In genomic region chr2:132391381-132391780, GRCh38 we compare ENCODE assay signal across 27 cellular contexts. TPM values are rescaled to one million over a fixed set of nuclear protein-coding genes. Genes with fewer than 3 reads are reported as not detected.
"Had no signal": no experiment of that assay in that cellular context is flagged by ENCODE, and none has a peak within 500 bp of the region (broad histone marks: within the 10 kb centered on the region; RNA-seq: fewer than 3 reads in every experiment).

No MANE protein-coding gene starts in this region.

- ATAC-seq: activated CD4-positive, alpha-beta T cell treated with anti-CD3 and anti-CD28 coated beads for 36 hours; activated CD4-positive, CD25-positive, alpha-beta regulatory T cell treated with anti-CD3 and anti-CD28 coated beads, Interleukin-2, amount 50 U/mL, for 24 hours; activated CD8-positive, alpha-beta T cell treated with anti-CD3 and anti-CD28 coated beads, Interleukin-2, amount 10 ng/mL, durations not matched to agents 7 days and 5 days; Panc1 had no signal

- H3K9me3 ChIP-seq: ascending aorta, MG63, SJCRH30 had no signal

- DNase-seq: activated CD4-positive, alpha-beta T cell treated with anti-CD3 and anti-CD28 coated beads for 36 hours; activated CD4-positive, alpha-beta T cell treated with anti-CD3 and anti-CD28 coated beads, Interleukin-2, amount 10 ng/mL, durations not matched to agents 7 days and 5 days; activated CD4-positive, alpha-beta T cell treated with anti-CD3 and anti-CD28 coated beads, Interleukin-2, amount 50 U/mL, for 48 hours; activated CD8-positive, alpha-beta T cell treated with anti-CD3 and anti-CD28 coated beads, Interleukin-2, amount 10 ng/mL, durations not matched to agents 7 days and 5 days; activated gamma-delta T cell; activated naive CD4-positive, alpha-beta T cell treated with Interleukin-2 at 50 U/mL for 16 hours; activated naive CD8-positive, alpha-beta T cell treated with anti-CD3 and anti-CD28 coated beads, Interleukin-2, amount 10 ng/mL, durations not matched to agents 7 days and 5 days; activated T-cell treated with anti-CD3 and anti-CD28 coated beads, Interleukin-2, amount 50 U/mL, for 24 hours; amygdala; Kasumi-1; MG63; NCI-H1048; NCI-H1105 treated with DMSO at 0.1 percent for 48 hours; NCI-H1436; NCI-H1694; NCI-H1930; NCI-H2081 treated with DMSO at 0.1 percent for 48 hours; NCI-H345; NCI-H524 treated with DMSO at 0.1 percent for 48 hours; SHP77; SJCRH30 had no signal

- H3K4me1 ChIP-seq: ascending aorta had no signal

- H3K36me3 ChIP-seq: ascending aorta, cardiac muscle cell, MG63, SJCRH30 had no signal

- H3K4me3 ChIP-seq: ascending aorta, cardiac muscle cell, MG63, SJCRH30, SK-N-MC had no signal

- H3K27ac ChIP-seq: ascending aorta, cardiac muscle cell, SJCRH30, SK-N-MC had no signal

- H3K27me3 ChIP-seq: ascending aorta, cardiac muscle cell, MG63, SJCRH30 had no signal

RNA-seq across cellular contexts. Expression of gene GPR39, which starts 25.2 kb away (rescaled TPM):
- total RNA-seq: activated CD4-positive, alpha-beta T cell treated with anti-CD3 and anti-CD28 coated beads for 36 hours; activated CD4-positive, alpha-beta T cell treated with anti-CD3 and anti-CD28 coated beads, Interleukin-2, amount 10 ng/mL, durations not matched to agents 7 days and 5 days; activated CD8-positive, alpha-beta T cell treated with anti-CD3 and anti-CD28 coated beads, Interleukin-2, amount 10 ng/mL, durations not matched to agents 7 days and 5 days; activated naive CD8-positive, alpha-beta T cell treated with anti-CD3 and anti-CD28 coated beads, Interleukin-2, amount 10 ng/mL, durations not matched to agents 7 days and 5 days; activated T-helper 2 cell treated with anti-CD3 and anti-CD28 coated beads, Interferon-gamma antibody, Interleukin-2, Interleukin-4, amounts not matched to agents 10 μg/mL and 5 μg/mL and 100 μg/mL, durations not matched to agents 14 hours and 24 hours and 36 hours had no signal
